ENCODE assay signal across 11 cellular contexts in the genomic region with DNA sequence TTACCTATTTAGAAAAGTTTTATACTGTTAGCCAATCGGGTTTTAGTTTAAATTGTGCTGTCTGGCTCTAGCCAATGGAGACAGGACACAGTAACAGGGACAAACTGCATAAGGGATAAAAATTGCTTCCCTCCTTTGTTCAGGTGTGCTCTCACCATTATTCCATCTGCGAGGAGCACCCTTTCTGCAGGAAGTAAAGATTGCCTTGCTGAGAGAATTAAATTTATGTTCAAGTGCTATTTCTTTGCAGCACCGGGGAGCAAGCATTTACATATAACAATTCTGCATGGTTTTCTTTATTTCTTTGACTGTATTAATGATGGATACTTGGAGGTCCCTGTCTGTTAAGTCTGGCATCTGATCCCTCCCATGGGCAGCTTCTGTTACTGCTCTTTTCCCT.
"Had no signal": no experiment of that assay in that cellular context is flagged by ENCODE, and none has a peak within 500 bp of the region (broad histone marks: within the 10 kb centered on the region; RNA-seq: fewer than 3 reads in every experiment).

No MANE protein-coding gene starts in this region.

- H3K4me1 ChIP-seq: HAP-1 had no signal

- DNase-seq: GM23248, GOT3, H7, H9, HCEC 1CT, HFFc6 had no signal

- H3K4me3 ChIP-seq: GM23248, GM23338, HAP-1 had no signal

- H3K36me3 ChIP-seq: HAP-1 had no signal

- H3K27ac ChIP-seq: GM23248 had no signal

- H3K4me1 Mint-ChIP-seq: GM23338 had no signal

- H3K9ac ChIP-seq: GM23248 had no signal

- H3K4me2 ChIP-seq: GM23338 had no signal

- H3K27ac Mint-ChIP-seq: GM23338, HFFc6 had no signal

- H3K4me3 Mint-ChIP-seq: GM23338, H9, HFFc6 had no signal

- FAIRE-seq: H1, H54 had no signal

- H2AFZ ChIP-seq: GM23248, GM23338 had no signal

- ATAC-seq: GM23338, HCT116 had no signal
